ENCODE assay signal across 8 cellular contexts in genomic region chr1:36385410-36386261, GRCh38. TPM values are rescaled to one million over a fixed set of nuclear protein-coding genes. Genes with fewer than 3 reads are reported as not detected.
DNase-seq lines count a peak whose midpoint lies in the region; ATAC-seq and TF ChIP-seq lines count a peak whose summit lies in the region.

Gene STK40, minus strand, starts transcription at chr1:36385924. Its CDS starts 24,592 bp downstream, at chr1:36361332.

- H3K9ac ChIP-seq in SU-DHL-6 (ENCODE audit: low read length), result peak within 1 kb of the TSS; percentile 90

- no peaks in the 10 kb centered on the region for H3K9me3 ChIP-seq in SU-DHL-6 (ENCODE audit: insufficient read depth, low read length)
- H3K9me3 ChIP-seq in thymus (ENCODE audit: control insufficient read depth), result no peaks in the 10 kb centered on the region

- H3K36me3 ChIP-seq in SU-DHL-6 (ENCODE audit: low read length), result no peaks in the 10 kb centered on the region
- peaks cover 3% of the 10 kb centered on the region for H3K36me3 ChIP-seq in thymus (ENCODE audit: control insufficient read depth, insufficient read depth)

- H3K27ac Mint-ChIP-seq in activated naive CD8-positive, alpha-beta T cell treated with anti-CD3 and anti-CD28 coated beads, Interleukin-2, amount 10 ng/mL, durations not matched to agents 7 days and 5 days, result peak within 1 kb of the TSS; percentile 96
- H3K27ac Mint-ChIP-seq in osteocyte (ENCODE audit: unreplicated experiment), result peak within 1 kb of the TSS; percentile 100

- POLR2A ChIA-PET in activated naive CD8-positive, alpha-beta T cell treated with anti-CD3 and anti-CD28 coated beads, Interleukin-2, amount 10 ng/mL, durations not matched to agents 7 days and 5 days (lab: Charles Lee), result interaction anchor here (0.8 to 6.6 kb wide), 31 partner anchors 9 to 616 kb away, joined by 3 to 105 read pairs (median 4); partner anchors contain the start of genes CLSPN, EVA1B, LSM10 and MAP7D1

- H3K27me3 Mint-ChIP-seq in activated naive CD8-positive, alpha-beta T cell treated with anti-CD3 and anti-CD28 coated beads, Interleukin-2, amount 10 ng/mL, durations not matched to agents 7 days and 5 days, result no peaks in the 10 kb centered on the region
- H3K27me3 Mint-ChIP-seq in osteocyte (ENCODE audit: unreplicated experiment), result no peaks in the 10 kb centered on the region

- WGBS in thymus, result under 1% methylated on average over 82 of the region's 82 CpGs

- H3K9me2 ChIP-seq in SU-DHL-6 (replicated peaks; ENCODE audit: insufficient read depth, low read length), result no peaks in the 10 kb centered on the region

- peaks cover 46% of the 10 kb centered on the region for H3K79me2 ChIP-seq in SU-DHL-6 (ENCODE audit: insufficient read depth, low read length)

- peaks cover 33% of the 10 kb centered on the region for H3K4me1 Mint-ChIP-seq in activated naive CD8-positive, alpha-beta T cell treated with anti-CD3 and anti-CD28 coated beads, Interleukin-2, amount 10 ng/mL, durations not matched to agents 7 days and 5 days
- H3K4me1 Mint-ChIP-seq in osteocyte (ENCODE audit: unreplicated experiment), result peaks cover 45% of the 10 kb centered on the region

- peak within 1 kb of the TSS; percentile 95 for H3K4me3 ChIP-seq in GM08714 (ENCODE audit: low read length)
- H3K4me3 ChIP-seq in SU-DHL-6 (ENCODE audit: insufficient read depth, low read length, poor library complexity, severe bottlenecking), result peak within 1 kb of the TSS; percentile 94
- peak within 1 kb of the TSS; percentile 74 for H3K4me3 ChIP-seq in thymus (ENCODE audit: low read length)

- H2AFZ ChIP-seq in SU-DHL-6 (ENCODE audit: low read depth, low read length, severe bottlenecking), result no peak within 1 kb of the TSS

- no peaks in the 10 kb centered on the region for H3K9me3 Mint-ChIP-seq in activated naive CD8-positive, alpha-beta T cell treated with anti-CD3 and anti-CD28 coated beads, Interleukin-2, amount 10 ng/mL, durations not matched to agents 7 days and 5 days
- no peaks in the 10 kb centered on the region for H3K9me3 Mint-ChIP-seq in osteocyte (ENCODE audit: unreplicated experiment)

- peak; percentile 87 for ATAC-seq in HG02642 (IDR thresholded peaks at IDR 0.05; ENCODE audit: poor library complexity, unreplicated experiment)
- peak; percentile 89 for ATAC-seq in activated naive CD8-positive, alpha-beta T cell treated with anti-CD3 and anti-CD28 coated beads, Interleukin-2, amount 10 ng/mL, durations not matched to agents 7 days and 5 days (ENCODE audit: low read depth)

- peaks cover 3% of the 10 kb centered on the region; the same call in 1 of the 2 replicates for H4K20me1 ChIP-seq in SU-DHL-6 (ENCODE audit: low read depth, low read length)

- H3K27me3 ChIP-seq in SU-DHL-6 (ENCODE audit: low read length), result no peaks in the 10 kb centered on the region
- no peaks in the 10 kb centered on the region for H3K27me3 ChIP-seq in thymus (ENCODE audit: control insufficient read depth, insufficient read depth)

- H3K4me2 ChIP-seq in SU-DHL-6 (ENCODE audit: low read depth, low read length, poor library complexity, severe bottlenecking), result peak within 1 kb of the TSS; percentile 96

- peaks cover 39% of the 10 kb centered on the region for H3F3A ChIP-seq in SU-DHL-6 (ENCODE audit: insufficient read depth)

- peaks cover 10% of the 10 kb centered on the region for H3K36me3 Mint-ChIP-seq in activated naive CD8-positive, alpha-beta T cell treated with anti-CD3 and anti-CD28 coated beads, Interleukin-2, amount 10 ng/mL, durations not matched to agents 7 days and 5 days
- H3K36me3 Mint-ChIP-seq in osteocyte (ENCODE audit: unreplicated experiment), result peaks cover 8% of the 10 kb centered on the region

- DNase-seq in NCI-H1105 treated with DMSO at 0.1 percent for 48 hours (lab: John Stamatoyannopoulos, UW), result peak; percentile 99
- DNase-seq in activated naive CD8-positive, alpha-beta T cell treated with anti-CD3 and anti-CD28 coated beads, Interleukin-2, amount 10 ng/mL, durations not matched to agents 7 days and 5 days, result peak; percentile 93
- DNase-seq in head of caudate nucleus, result peak; percentile 95 to 100 (median 99)
- DNase-seq in osteocyte (ENCODE audit: extremely low spot score, unreplicated experiment), result peak; percentile 99

- peak within 1 kb of the TSS; percentile 96 for H3K27ac ChIP-seq in SU-DHL-6 (ENCODE audit: low read depth, low read length)
- peak within 1 kb of the TSS; percentile 79 for H3K27ac ChIP-seq in thymus (ENCODE audit: low read depth)

- intact Hi-C loops in head of caudate nucleus (cut with DNase I), result no loop called here

- peak within 1 kb of the TSS; percentile 89 for H3K4me3 Mint-ChIP-seq in activated naive CD8-positive, alpha-beta T cell treated with anti-CD3 and anti-CD28 coated beads, Interleukin-2, amount 10 ng/mL, durations not matched to agents 7 days and 5 days
- H3K4me3 Mint-ChIP-seq in osteocyte (ENCODE audit: unreplicated experiment), result peak within 1 kb of the TSS; percentile 90

- peaks cover 11% of the 10 kb centered on the region for H3K4me1 ChIP-seq in thymus (ENCODE audit: control insufficient read depth, insufficient read depth, low read length)

- TF ChIP-seq CTCF in SU-DHL-6 (IDR thresholded peaks at IDR 0.05; ENCODE audit: insufficient read depth, low read length, poor library complexity, severe bottlenecking), result no peak
- TF ChIP-seq CTCF in osteocyte (IDR thresholded peaks at IDR 0.05), result no peak

RNA-seq across cellular contexts. Expression of gene STK40, which starts in this region (rescaled TPM):
- total RNA-seq in activated naive CD8-positive, alpha-beta T cell treated with anti-CD3 and anti-CD28 coated beads, Interleukin-2, amount 10 ng/mL, durations not matched to agents 7 days and 5 days, result 10 to 100 TPM; 59.5 to 64.7 TPM
- 42.0 and 45.0 TPM in 2 replicates for total RNA-seq in osteocyte
- polyA plus RNA-seq in thymus, result 20.7 TPM

Comparison
In these comparisons a context has a peak if more than half of its experiments do, and no peak if none do; other contexts are left out.
1. Peak in every context shown above with its lines: DNase-seq, ATAC-seq, H3K4me3 ChIP-seq and H3K27ac ChIP-seq.